ENCODE assay signal across 10 cellular contexts in genomic region chr9:29830815-29831214, GRCh38.
A peak's percentile ranks its signal among the peaks of the same experiment; 100 is the strongest.
DNase-seq lines count a peak whose midpoint lies in the region; ATAC-seq and TF ChIP-seq lines count a peak whose summit lies in the region.
"Had no signal": no experiment of that assay in that cellular context is flagged by ENCODE, and none has a peak within 500 bp of the region (broad histone marks: within the 10 kb centered on the region; RNA-seq: fewer than 3 reads in every experiment).

No MANE protein-coding gene starts in this region.

- H3K9me2 ChIP-seq in OCI-LY1 (ENCODE audit: low read depth, low read length) = no peaks in the 10 kb centered on the region

- no peaks in the 10 kb centered on the region for H3K36me3 ChIP-seq in OCI-LY1 (ENCODE audit: insufficient read depth, low read length)
- H3K36me3 ChIP-seq in transverse colon = no peaks in the 10 kb centered on the region

- no peaks in the 10 kb centered on the region for H3F3A ChIP-seq in OCI-LY1 (ENCODE audit: insufficient read depth, low read length)

- H3K9me3 Mint-ChIP-seq in stimulated activated naive CD8-positive, alpha-beta T cell treated with anti-CD3 and anti-CD28 coated beads, Interleukin-15, amount 100 ng/mL, for 72 hours = peaks cover 4 to 12% of the 10 kb centered on the region in 2 donors
- H3K9me3 Mint-ChIP-seq in activated T-helper 1 cell treated with anti-CD3 and anti-CD28 coated beads, Interleukin-12 subunit alpha, Interleukin-12 subunit beta, Interleukin-2, Interleukin-4 antibody, amounts not matched to agents 30 ng/mL and 10 ng/mL and 1 ng/mL, durations not matched to agents 14 hours and 24 hours and 36 hours = peaks cover 2% of the 10 kb centered on the region

- H3K27ac Mint-ChIP-seq in stimulated activated naive CD8-positive, alpha-beta T cell treated with anti-CD3 and anti-CD28 coated beads, Interleukin-15, amount 100 ng/mL, for 72 hours = no peak overlapping the region
- no peak overlapping the region for H3K27ac Mint-ChIP-seq in activated T-helper 1 cell treated with anti-CD3 and anti-CD28 coated beads, Interleukin-12 subunit alpha, Interleukin-12 subunit beta, Interleukin-2, Interleukin-4 antibody, amounts not matched to agents 30 ng/mL and 10 ng/mL and 1 ng/mL, durations not matched to agents 14 hours and 24 hours and 36 hours

- TF ChIP-seq EP300 in transverse colon (IDR thresholded peaks at IDR 0.05; ENCODE audit: low read depth) = no peak

- no peaks in the 10 kb centered on the region for H3K36me3 Mint-ChIP-seq in activated T-helper 1 cell treated with anti-CD3 and anti-CD28 coated beads, Interleukin-12 subunit alpha, Interleukin-12 subunit beta, Interleukin-2, Interleukin-4 antibody, amounts not matched to agents 30 ng/mL and 10 ng/mL and 1 ng/mL, durations not matched to agents 14 hours and 24 hours and 36 hours (ENCODE audit: low read depth)

- H3K4me1 Mint-ChIP-seq in stimulated activated naive CD8-positive, alpha-beta T cell treated with anti-CD3 and anti-CD28 coated beads, Interleukin-15, amount 100 ng/mL, for 72 hours = no peaks in the 10 kb centered on the region
- H3K4me1 Mint-ChIP-seq in activated T-helper 1 cell treated with anti-CD3 and anti-CD28 coated beads, Interleukin-12 subunit alpha, Interleukin-12 subunit beta, Interleukin-2, Interleukin-4 antibody, amounts not matched to agents 30 ng/mL and 10 ng/mL and 1 ng/mL, durations not matched to agents 14 hours and 24 hours and 36 hours (ENCODE audit: low read depth) = no peaks in the 10 kb centered on the region

- H3K9me3 ChIP-seq in OCI-LY1 (ENCODE audit: low read length) (no peaks in the 10 kb centered on the region; the same call in 1 of the 2 replicates), transverse colon (no peaks in the 10 kb centered on the region)

- in situ Hi-C loops in transverse colon (cut with MboI; ENCODE audit: low pct_ligation_motif_present in 1 of 4, low pct_unique_long_range_greater_than_20kb in 1 of 4, low sequenced_read_pairs in 3 of 4) = no loop called here

- no peaks in the 10 kb centered on the region for H3K27me3 ChIP-seq in OCI-LY1 (ENCODE audit: insufficient read depth, low read length)
- H3K27me3 ChIP-seq in transverse colon = no peaks in the 10 kb centered on the region

- H3K9ac ChIP-seq in OCI-LY1 (ENCODE audit: low read length) = no peak overlapping the region

- H3K79me2 ChIP-seq in OCI-LY1 (ENCODE audit: insufficient read depth, low read length) = no peaks in the 10 kb centered on the region

- intact Hi-C loops in transverse colon (cut with DNase I; ENCODE audit: low total_unique reads) = no loop called here
- intact Hi-C loops in activated T-helper 1 cell treated with anti-CD3 and anti-CD28 coated beads, Interleukin-12 subunit alpha, Interleukin-12 subunit beta, Interleukin-2, Interleukin-4 antibody, amounts not matched to agents 30 ng/mL and 10 ng/mL and 1 ng/mL, durations not matched to agents 14 hours and 24 hours and 36 hours (cut with micrococcal nuclease) = no loop called here

- no peaks in the 10 kb centered on the region for H3K27me3 Mint-ChIP-seq in stimulated activated naive CD8-positive, alpha-beta T cell treated with anti-CD3 and anti-CD28 coated beads, Interleukin-15, amount 100 ng/mL, for 72 hours
- no peaks in the 10 kb centered on the region for H3K27me3 Mint-ChIP-seq in activated T-helper 1 cell treated with anti-CD3 and anti-CD28 coated beads, Interleukin-12 subunit alpha, Interleukin-12 subunit beta, Interleukin-2, Interleukin-4 antibody, amounts not matched to agents 30 ng/mL and 10 ng/mL and 1 ng/mL, durations not matched to agents 14 hours and 24 hours and 36 hours (ENCODE audit: insufficient read depth)

- TF ChIP-seq POLR2A in transverse colon (IDR thresholded peaks at IDR 0.05) = no peak

- no peaks in the 10 kb centered on the region for H3K4me1 ChIP-seq in OCI-LY1 (ENCODE audit: insufficient read depth, low read length, severe bottlenecking)
- H3K4me1 ChIP-seq in transverse colon = no peaks in the 10 kb centered on the region

- no peak for ATAC-seq in HG02938 (IDR thresholded peaks at IDR 0.05; ENCODE audit: unreplicated experiment)
- ATAC-seq in stimulated activated naive CD8-positive, alpha-beta T cell treated with anti-CD3 and anti-CD28 coated beads, Interleukin-15, amount 100 ng/mL, for 72 hours = no peak

- peak; percentile 64 for TF ChIP-seq CTCF in OCI-LY1 (IDR thresholded peaks at IDR 0.05; ENCODE audit: low read length)
- peak in 4 of 5 experiments; percentile 40 to 51 (median 48) for TF ChIP-seq CTCF in transverse colon (IDR thresholded peaks at IDR 0.05)

- H3K4me3 Mint-ChIP-seq in stimulated activated naive CD8-positive, alpha-beta T cell treated with anti-CD3 and anti-CD28 coated beads, Interleukin-15, amount 100 ng/mL, for 72 hours = no peak overlapping the region
- no peak overlapping the region for H3K4me3 Mint-ChIP-seq in activated T-helper 1 cell treated with anti-CD3 and anti-CD28 coated beads, Interleukin-12 subunit alpha, Interleukin-12 subunit beta, Interleukin-2, Interleukin-4 antibody, amounts not matched to agents 30 ng/mL and 10 ng/mL and 1 ng/mL, durations not matched to agents 14 hours and 24 hours and 36 hours

- 28 to 40% methylated on average over 6 of the region's 6 CpGs for WGBS in transverse colon (ENCODE audit: low coverage in 1 of 2), 2 donors

- no peak overlapping the region for H3K4me2 ChIP-seq in OCI-LY1 (ENCODE audit: low read length)

- no peak overlapping the region for H3K27ac ChIP-seq in OCI-LY1 (ENCODE audit: low read depth, low read length, poor library complexity, severe bottlenecking)
- H3K27ac ChIP-seq in transverse colon = no peak overlapping the region
- H3K27ac ChIP-seq: HL-60, skin epidermis had no signal

- DNase-seq in SIG-M5 treated with dmso at 0.1 percent for 504 hours (lab: John Stamatoyannopoulos, UW; ENCODE audit: unreplicated experiment) (peak; percentile 5), SIG-M5 (lab: John Stamatoyannopoulos, UW) (no peak), foreskin melanocyte (peak; percentile 44), transverse colon (peak; percentile 37)
- DNase-seq in stimulated activated naive CD8-positive, alpha-beta T cell treated with anti-CD3 and anti-CD28 coated beads, Interleukin-15, amount 100 ng/mL, for 72 hours = no peak
- no peak for DNase-seq in activated T-helper 1 cell treated with anti-CD3 and anti-CD28 coated beads, Interleukin-12 subunit alpha, Interleukin-12 subunit beta, Interleukin-2, Interleukin-4 antibody, amounts not matched to agents 30 ng/mL and 10 ng/mL and 1 ng/mL, durations not matched to agents 14 hours and 24 hours and 36 hours (ENCODE audit: low spot score)

- no peak overlapping the region for H2AFZ ChIP-seq in OCI-LY1 (ENCODE audit: low read length)

- H3K4me3 ChIP-seq in OCI-LY1 (ENCODE audit: low read depth, low read length, poor library complexity, severe bottlenecking) (no peak overlapping the region), transverse colon (no peak overlapping the region)
- H3K4me3 ChIP-seq: skin epidermis had no signal

- H4K20me1 ChIP-seq in OCI-LY1 (ENCODE audit: insufficient read depth, low read length) = no peaks in the 10 kb centered on the region

Comparison
In these comparisons a context has a peak if more than half of its experiments do, and no peak if none do; other contexts are left out.
1. DNase-seq: peak in SIG-M5 treated with dmso at 0.1 percent for 504 hours (single experiment), foreskin melanocyte (single experiment) and transverse colon (single experiment); none in SIG-M5 (single experiment), stimulated activated naive CD8-positive, alpha-beta T cell treated with anti-CD3 and anti-CD28 coated beads, Interleukin-15, amount 100 ng/mL, for 72 hours (0 of 2) and activated T-helper 1 cell treated with anti-CD3 and anti-CD28 coated beads, Interleukin-12 subunit alpha, Interleukin-12 subunit beta, Interleukin-2, Interleukin-4 antibody, amounts not matched to agents 30 ng/mL and 10 ng/mL and 1 ng/mL, durations not matched to agents 14 hours and 24 hours and 36 hours (single experiment).